1 cellular context compared by ENCODE assay signal in genomic region chr2:113124984-113125855, GRCh38.
A peak's percentile ranks its signal among the peaks of the same experiment; 100 is the strongest.
TF ChIP-seq lines count a peak whose summit lies in the region.

No MANE protein-coding gene starts in this region.

TF ChIP-seq in HepG2, 621 proteins besides CTCF, POLR2A, EP300 and RAD21 (continued from another document and continues in another):
- TF ChIP-seq ARNT2 (CRISPR knock-in tag; IDR thresholded peaks at IDR 0.05; ENCODE audit: low read depth) (no peak), SKIL (CRISPR knock-in tag; IDR thresholded peaks at IDR 0.05; ENCODE audit: borderline replicate concordance) (no peak; the same call in 1 of the 2 replicates), ZBTB43 (CRISPR knock-in tag; conservative IDR thresholded peaks at IDR 0.05) (0 out of 2 replicates have a peak, but pooled peaks have one; percentile 26), SAP130 (CRISPR knock-in tag; IDR thresholded peaks at IDR 0.05; ENCODE audit: low read depth) (peak; percentile 60), SOX5 (CRISPR knock-in tag; IDR thresholded peaks at IDR 0.05; ENCODE audit: borderline replicate concordance) (peak; percentile 69; the same call in 1 of the 2 replicates), ZNF883 (CRISPR knock-in tag; IDR thresholded peaks at IDR 0.05; ENCODE audit: not compliant biosample characterization) (no peak), HOXA7 (CRISPR knock-in tag; IDR thresholded peaks at IDR 0.05) (no peak), ZMYM2 (CRISPR knock-in tag; IDR thresholded peaks at IDR 0.05) (no peak), NFAT5 (CRISPR knock-in tag; IDR thresholded peaks at IDR 0.05) (no peak), AHR (CRISPR knock-in tag; IDR thresholded peaks at IDR 0.05) (no peak), NFIC (IDR thresholded peaks at IDR 0.05; ENCODE audit: low read length) (peak; percentile 54; the same call in 1 of the 2 replicates), ZNF776 (CRISPR knock-in tag; IDR thresholded peaks at IDR 0.05) (no peak), ELF4 (CRISPR knock-in tag; IDR thresholded peaks at IDR 0.05; ENCODE audit: borderline replicate concordance) (no peak), RXRB (CRISPR knock-in tag; IDR thresholded peaks at IDR 0.05; ENCODE audit: borderline replicate concordance) (peak; percentile 71), GTF2F1 (IDR thresholded peaks at IDR 0.05; ENCODE audit: low read length) (no peak), ZNF143 (CRISPR knock-in tag; IDR thresholded peaks at IDR 0.05) (no peak), SRSF9 (IDR thresholded peaks at IDR 0.05; ENCODE audit: borderline replicate concordance, insufficient read depth, low read depth, low read length, poor library complexity, severe bottlenecking) (no peak), ZBTB20 (CRISPR knock-in tag; IDR thresholded peaks at IDR 0.05; ENCODE audit: borderline replicate concordance, low read depth) (peak; percentile 73; the same call in 1 of the 2 replicates), ZSCAN9 (CRISPR knock-in tag; IDR thresholded peaks at IDR 0.05; ENCODE audit: borderline replicate concordance) (0 out of 2 replicates have a peak, but pooled peaks have one; percentile 2), ZNF207 (IDR thresholded peaks at IDR 0.05; ENCODE audit: borderline replicate concordance) (no peak), SPEN (CRISPR knock-in tag; IDR thresholded peaks at IDR 0.05; ENCODE audit: low read depth) (no peak), HOXA9 (CRISPR knock-in tag; IDR thresholded peaks at IDR 0.05; ENCODE audit: borderline replicate concordance) (no peak), RFX5 (IDR thresholded peaks at IDR 0.05; ENCODE audit: low read depth, low read length) (no peak), KAT8 (CRISPR knock-in tag; IDR thresholded peaks at IDR 0.05) (0 out of 2 replicates have a peak, but pooled peaks have one; percentile 39), ZNF292 (CRISPR knock-in tag; IDR thresholded peaks at IDR 0.05; ENCODE audit: borderline replicate concordance, low read depth) (no peak), ZBTB7A (CRISPR knock-in tag; IDR thresholded peaks at IDR 0.05) (no peak), ZNF879 (CRISPR knock-in tag; IDR thresholded peaks at IDR 0.05) (no peak), KDM6A (CRISPR knock-in tag; IDR thresholded peaks at IDR 0.05; ENCODE audit: low read depth) (no peak), ZNF343 (CRISPR knock-in tag; IDR thresholded peaks at IDR 0.05) (no peak), ZFP36L1 (CRISPR knock-in tag; IDR thresholded peaks at IDR 0.05) (peak; percentile 83), SP2 (CRISPR knock-in tag; IDR thresholded peaks at IDR 0.05) (no peak), ZNF34 (CRISPR knock-in tag; IDR thresholded peaks at IDR 0.05; ENCODE audit: borderline replicate concordance) (0 out of 2 replicates have a peak, but pooled peaks have one; percentile 7), NPAS2 (CRISPR knock-in tag; IDR thresholded peaks at IDR 0.05; ENCODE audit: borderline replicate concordance) (no peak), LCORL (IDR thresholded peaks at IDR 0.05) (no peak), LCORL (CRISPR knock-in tag; IDR thresholded peaks at IDR 0.05) (peak; percentile 57; the same call in 1 of the 2 replicates), ZNF430 (CRISPR knock-in tag; IDR thresholded peaks at IDR 0.05) (peak; percentile 45; the same call in 1 of the 2 replicates), GATAD2A (CRISPR knock-in tag; IDR thresholded peaks at IDR 0.05) (peak; percentile 88), ZNF639 (CRISPR knock-in tag; conservative IDR thresholded peaks at IDR 0.05) (no peak), ZNF850 (CRISPR knock-in tag; conservative IDR thresholded peaks at IDR 0.05) (no peak), MIER3 (CRISPR knock-in tag; IDR thresholded peaks at IDR 0.05; ENCODE audit: borderline replicate concordance) (peak; percentile 63), KLF16 (CRISPR knock-in tag; IDR thresholded peaks at IDR 0.05) (peak in 1 of 2 experiments; percentile 54; a peak in 1 of 4 replicates), CCAR2 (optimal IDR thresholded peaks at IDR 0.05; ENCODE audit: low read depth, low read length) (no peak), ZNF580 (CRISPR knock-in tag; IDR thresholded peaks at IDR 0.05; ENCODE audit: borderline replicate concordance, low read depth) (no peak), RARG (CRISPR knock-in tag; IDR thresholded peaks at IDR 0.05; ENCODE audit: low read depth) (no peak), ATAD3A (CRISPR knock-in tag; IDR thresholded peaks at IDR 0.05) (no peak), ZNF224 (CRISPR knock-in tag; IDR thresholded peaks at IDR 0.05) (no peak), ZNF800 (CRISPR knock-in tag; IDR thresholded peaks at IDR 0.05) (no peak), ETV5 (CRISPR knock-in tag; IDR thresholded peaks at IDR 0.05; ENCODE audit: borderline replicate concordance) (peak; percentile 62; the same call in 1 of the 2 replicates), ZGPAT (CRISPR knock-in tag; IDR thresholded peaks at IDR 0.05) (peak; percentile 78), CREBL2 (CRISPR knock-in tag; IDR thresholded peaks at IDR 0.05; ENCODE audit: borderline replicate concordance) (no peak), ZNF773 (CRISPR knock-in tag; IDR thresholded peaks at IDR 0.05; ENCODE audit: borderline replicate concordance) (no peak), TARDBP (CRISPR knock-in tag; IDR thresholded peaks at IDR 0.05) (no peak; the same call in 1 of the 2 replicates), ELF3 (CRISPR knock-in tag; IDR thresholded peaks at IDR 0.05) (peak; percentile 69; the same call in 1 of the 2 replicates), GPBP1L1 (CRISPR knock-in tag; IDR thresholded peaks at IDR 0.05) (no peak)
